21 cellular contexts compared by ENCODE assay signal in the genomic region with DNA sequence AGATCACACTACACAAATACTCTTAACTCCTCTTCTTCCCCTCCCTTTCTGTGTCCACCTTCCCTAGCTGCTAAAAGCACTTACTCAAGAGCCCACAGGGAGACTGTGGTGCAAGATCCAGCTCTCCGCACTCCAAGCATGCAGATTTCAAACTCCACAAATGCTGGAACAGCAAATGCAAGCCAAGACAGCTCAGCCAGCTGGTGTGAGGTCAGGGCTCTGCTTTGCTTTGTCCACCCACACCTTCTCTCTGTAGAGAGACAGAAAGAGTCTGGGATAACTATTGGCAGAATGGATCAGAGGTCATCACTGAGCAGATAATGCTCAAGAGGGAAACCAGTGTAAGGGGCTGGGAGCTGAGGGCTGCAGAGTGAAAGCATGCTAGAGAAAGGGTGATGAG. TPM values are rescaled to one million over a fixed set of nuclear protein-coding genes. Genes with fewer than 3 reads are reported as not detected.
A peak's percentile ranks its signal among the peaks of the same experiment; 100 is the strongest.
DNase-seq lines count a peak whose midpoint lies in the region; ATAC-seq, FAIRE-seq and TF ChIP-seq lines count a peak whose summit lies in the region.
"Had no signal": no experiment of that assay in that cellular context is flagged by ENCODE, and none has a peak within 500 bp of the region (broad histone marks: within the 10 kb centered on the region; RNA-seq: fewer than 3 reads in every experiment).

No MANE protein-coding gene starts in this region.

- H3K4me2 ChIP-seq in GM23248 (ENCODE audit: unreplicated experiment) = peak overlapping the region; percentile 4
- peak overlapping the region; percentile 48 for H3K4me2 ChIP-seq in HepG2 (ENCODE audit: low read depth, low read length)

- WGBS in GM23248 (ENCODE audit: low coverage in 1 of 2, low lambda C conversion rate in 2 of 2, missing lambda C conversion rate in 2 of 2), 2 experiments = 16 to 25% methylated on average over 1 of the region's 1 CpG
- WGBS in HepG2 (ENCODE audit: low lambda C conversion rate) = 33% methylated on average over 1 of the region's 1 CpG
- 70 to 91% methylated on average over 1 of the region's 1 CpG for WGBS in sigmoid colon, 2 donors

- CTCF ChIA-PET in HepG2 (lab: Yijun Ruan, JAX; ENCODE audit: low intra/inter-chr PET ratio, low total read pairs) = no interaction called here

- H3K36me3 ChIP-seq in GM23248 (ENCODE audit: low read depth) (no peaks in the 10 kb centered on the region), HepG2 (replicated peaks in 1 of 2; ENCODE audit: control insufficient read depth in 1 of 2, insufficient read depth in 2 of 2, low read length in 2 of 2) (no peaks in the 10 kb centered on the region), sigmoid colon (no peaks in the 10 kb centered on the region)

- H4K20me1 ChIP-seq in GM23248 (ENCODE audit: insufficient read depth) (no peaks in the 10 kb centered on the region), HepG2 (ENCODE audit: insufficient read depth, low read length) (no peaks in the 10 kb centered on the region)

- H3K79me2 ChIP-seq in GM23248 (ENCODE audit: insufficient read depth) (no peaks in the 10 kb centered on the region), HepG2 (ENCODE audit: insufficient read depth, low read length) (no peaks in the 10 kb centered on the region)

- H3K9me3 ChIP-seq in GM23248 (ENCODE audit: low read depth) (no peaks in the 10 kb centered on the region), HepG2 (ENCODE audit: low read length) (no peaks in the 10 kb centered on the region), sigmoid colon (no peaks in the 10 kb centered on the region)

- H3K27ac ChIP-seq in GM23248 (no peak overlapping the region), HepG2 (ENCODE audit: extremely low read length, insufficient read depth, low read length) (no peak overlapping the region), sigmoid colon (peak overlapping the region in 2 of 4 donors; percentile 13 to 17)

- TF ChIP-seq EP300 in HepG2 (IDR thresholded peaks at IDR 0.05; ENCODE audit: low read depth in 2 of 2, low read length in 2 of 2) (no peak), HepG2 (CRISPR knock-in tag; IDR thresholded peaks at IDR 0.05; ENCODE audit: borderline replicate concordance) (no peak), sigmoid colon (IDR thresholded peaks at IDR 0.05) (no peak)

- no peak overlapping the region for H2AFZ ChIP-seq in GM23248
- H2AFZ ChIP-seq in HepG2 (ENCODE audit: low read length) = peak overlapping the region; percentile 72

- FAIRE-seq in HepG2 (lab: Jason Lieb, UNC) (no peak), frontal cortex (lab: Jason Lieb, UNC) (no peak)
- FAIRE-seq: endometrium had no signal

- no peak for TF ChIP-seq CTCF in fibroblast of pulmonary artery (IDR thresholded peaks at IDR 0.05; ENCODE audit: low read length, missing control alignments)
- TF ChIP-seq CTCF in HepG2 (CRISPR knock-in tag; IDR thresholded peaks at IDR 0.05) = no peak
- no peak for TF ChIP-seq CTCF in sigmoid colon (IDR thresholded peaks at IDR 0.05)

- H3K4me1 ChIP-seq in GM23248 (ENCODE audit: insufficient read depth) (peaks cover 9% of the 10 kb centered on the region; the same call in 1 of the 2 replicates), HepG2 (ENCODE audit: insufficient read depth, low read length) (peaks cover 33% of the 10 kb centered on the region), sigmoid colon (peaks cover 0 to 27% (median 21%) of the 10 kb centered on the region in 4 donors)

- H3K9ac ChIP-seq in GM23248 (no peak overlapping the region), HepG2 (ENCODE audit: insufficient read depth, low read depth, low read length) (no peak overlapping the region)

- ATAC-seq in HepG2 = peak; percentile 95
- ATAC-seq: CD8-positive, alpha-beta T cell had no signal

- intact Hi-C loops in HepG2 (cut with micrococcal nuclease; ENCODE audit: unreplicated experiment) = no loop called here
- intact Hi-C loops in sigmoid colon (cut with DNase I) = no loop called here

- no peaks in the 10 kb centered on the region for H3K27me3 ChIP-seq in GM23248 (replicated peaks; ENCODE audit: insufficient read depth)
- H3K27me3 ChIP-seq in HepG2 (ENCODE audit: control insufficient read depth in 1 of 2, insufficient read depth in 2 of 2, low read length in 2 of 2) = no peaks in the 10 kb centered on the region
- no peaks in the 10 kb centered on the region for H3K27me3 ChIP-seq in sigmoid colon

- H3K4me3 ChIP-seq in GM23248 (no peak overlapping the region), fibroblast of pulmonary artery (replicated peaks; ENCODE audit: low read depth, low read length) (no peak overlapping the region), HepG2 (replicated peaks in 1 of 3; ENCODE audit: insufficient read depth in 1 of 3, low read depth in 2 of 3, low read length in 3 of 3) (peak overlapping the region in 1 of 3 experiments; percentile 20; a peak in 2 of 6 replicates), sigmoid colon (no peak overlapping the region)

- in situ Hi-C loops in GM23248 (cut with MboI) = no loop called here
- in situ Hi-C loops in HepG2 (cut with HindIII; ENCODE audit: extremely low pct_ligation_motif_present, low pct_unique_long_range_greater_than_20kb) = no loop called here

- TF ChIP-seq RAD21 in HepG2 (CRISPR knock-in tag; IDR thresholded peaks at IDR 0.05) = no peak

- peaks cover 10% of the 10 kb centered on the region; the same call in 1 of the 2 replicates for H3F3A ChIP-seq in GM23248 (ENCODE audit: insufficient read depth)

- POLR2A ChIA-PET in HepG2 (lab: Yijun Ruan, JAX) = interaction anchor here (0.8 to 1.2 kb wide), 2 partner anchors 14 to 331 kb away, joined by 3 to 4 read pairs; no protein-coding TSS in a partner anchor

- no TSS peak for BruUV-seq in HepG2 (replicated peaks; lab: Mats Ljungman, UMichigan)

- DNase-seq in GM23248 = peak; percentile 70
- DNase-seq in fibroblast of pulmonary artery (ENCODE audit: low read depth) = peak; percentile 52
- no peak for DNase-seq in HepG2 (ENCODE audit: low spot score)
- peak; percentile 84 for DNase-seq in sigmoid colon
- no peak for DNase-seq in stimulated activated naive CD4-positive, alpha-beta T cell (lab: John Stamatoyannopoulos, UW)
- no peak for DNase-seq in activated effector memory CD4-positive, alpha-beta T cell treated with Interleukin-2 at 50 U/mL for 16 hours
- no peak for DNase-seq in frontal cortex (ENCODE audit: low spot score in 2 of 2)
- DNase-seq in stimulated activated CD4-positive, alpha-beta T cell treated with anti-CD3 and anti-CD28 coated beads, Interleukin-4, amount 100 ng/mL, for 1 hour = no peak
- DNase-seq: ACHN; activated CD4-positive, alpha-beta memory T cell treated with anti-CD3 and anti-CD28 coated beads, Interleukin-2, amount 10 ng/mL, durations not matched to agents 7 days and 5 days; activated T-cell treated with anti-CD3 and anti-CD28 coated beads, Interleukin-2, amount 50 U/mL, for 48 hours; CD8-positive, alpha-beta T cell; DMS79 treated with DMSO at 0.1 percent for 48 hours; KBM-7; midbrain; NCI-H1417; NK-92 treated with Interleukin-12 subunit alpha and Interleukin-12 subunit beta, amount 100 ng/mL, for 24 hours; nucleus accumbens; RPMI8226; T-helper 1 cell had no signal

- no peaks in the 10 kb centered on the region for H3K9me2 ChIP-seq in GM23248 (ENCODE audit: insufficient read depth)

- TF ChIP-seq POLR2A in HepG2 (IDR thresholded peaks at IDR 0.05; ENCODE audit: insufficient read depth in 1 of 2, low read depth in 2 of 2, low read length in 2 of 2) (no peak), sigmoid colon (IDR thresholded peaks at IDR 0.05) (no peak)

TF ChIP-seq in HepG2, 621 proteins besides CTCF, POLR2A, EP300 and RAD21 (continues in another document):
- TF ChIP-seq SALL1 (CRISPR knock-in tag; IDR thresholded peaks at IDR 0.05) = peak; percentile 55

RNA-seq across cellular contexts. Expression of a gene that starts 45.2 kb away (rescaled TPM):
- total RNA-seq in GM23248 (2014; rRNA removed; shearing (Covaris generic)) = 11.8 and 14.9 TPM in 2 replicates
- 20.0 and 20.8 TPM in 2 replicates for polyA plus RNA-seq in GM23248 (2016; fragmentation: Nextera tagmentation; extraction: Ambion mirVana)
- total RNA-seq in HepG2 (2016; rRNA removed; fragmentation: Illumina TruSeq; extraction: Trizol) = not detected in 2 replicates
- total RNA-seq in HepG2 (2016; cell fraction: cytosol; rRNA removed; fragmentation: Illumina TruSeq; extraction: Trizol; ENCODE audit: low read depth) = not detected in 2 replicates
- not detected in 2 replicates for total RNA-seq in HepG2 (2016; cell fraction: insoluble cytoplasmic fraction; rRNA removed; fragmentation: Illumina TruSeq; extraction: Trizol)
- total RNA-seq in HepG2 (2016; cell fraction: membrane; rRNA removed; fragmentation: Illumina TruSeq; extraction: Trizol) = not detected in 2 replicates
- not detected in 2 replicates for total RNA-seq in HepG2 (2016; cell fraction: nucleus; rRNA removed; fragmentation: Illumina TruSeq; extraction: Trizol)
- 0.04 TPM in 1 of 2 replicates, not detected in the other for polyA plus RNA-seq in HepG2 (2011; rRNA removed)
- not detected in 2 replicates for polyA plus RNA-seq in HepG2 (2011; cell fraction: cytosol; rRNA removed)
- not detected in 2 replicates for polyA plus RNA-seq in HepG2 (2011; cell fraction: nucleus; rRNA removed)
- polyA plus RNA-seq in HepG2 (2012) = not detected in 2 replicates
- not detected in 2 replicates for polyA plus RNA-seq in HepG2 (2016; cell fraction: cytosol; fragmentation: Illumina TruSeq; extraction: Trizol; ENCODE audit: low read depth)
- not detected in 2 replicates for polyA plus RNA-seq in HepG2 (2016; cell fraction: insoluble cytoplasmic fraction; fragmentation: Illumina TruSeq; extraction: Trizol; ENCODE audit: low read depth)
- not detected in 2 replicates for polyA plus RNA-seq in HepG2 (2016; cell fraction: membrane; fragmentation: Illumina TruSeq; extraction: Trizol; ENCODE audit: low read depth)
- not detected in 2 replicates for polyA plus RNA-seq in HepG2 (2016; cell fraction: nucleus; fragmentation: Illumina TruSeq; extraction: Trizol; ENCODE audit: insufficient read depth, low read depth)
- polyA minus RNA-seq in HepG2 (2011; rRNA and poly(A)+ RNA removed; ENCODE audit: low replicate concordance) = not detected in 2 replicates
- polyA minus RNA-seq in HepG2 (2011; cell fraction: cytosol; rRNA and poly(A)+ RNA removed) = not detected in 2 replicates
- polyA minus RNA-seq in HepG2 (2011; cell fraction: nucleus; rRNA and poly(A)+ RNA removed) = not detected in 2 replicates
- total RNA-seq in sigmoid colon = 100 to 1,000 TPM; 249 to 519 (median 301) TPM
- polyA plus RNA-seq in sigmoid colon = 100 to 1,000 TPM in 1 of 3 donors, 10 to 100 TPM in 1, 1 to 10 TPM in 1; 2.1 to 128 (median 25.4) TPM
- total RNA-seq in frontal cortex = under 0.01 TPM
- total RNA-seq: activated CD4-positive, alpha-beta memory T cell treated with anti-CD3 and anti-CD28 coated beads, Interleukin-2, amount 10 ng/mL, durations not matched to agents 7 days and 5 days; CD8-positive, alpha-beta T cell had no signal

Comparison
In these comparisons a context has a peak if more than half of its experiments do, and no peak if none do; other contexts are left out.
1. DNase-seq: peak in GM23248 (single experiment), fibroblast of pulmonary artery (single experiment) and sigmoid colon (single experiment); none in HepG2 (single experiment), stimulated activated naive CD4-positive, alpha-beta T cell (0 of 6), activated effector memory CD4-positive, alpha-beta T cell treated with Interleukin-2 at 50 U/mL for 16 hours (single experiment), frontal cortex (0 of 2) and stimulated activated CD4-positive, alpha-beta T cell treated with anti-CD3 and anti-CD28 coated beads, Interleukin-4, amount 100 ng/mL, for 1 hour (single experiment).
2. RNA of a gene that starts 45.2 kb away (total RNA-seq): 249 to 519 TPM in sigmoid colon and 11.8 to 14.9 TPM in GM23248; not detected in HepG2 and under 0.01 TPM in frontal cortex (single experiment); every median in the first group is over 10 times any median in the second.